ENCODE assay signal across 9 cellular contexts in genomic region chr4:145719752-145720624, GRCh38. TPM values are rescaled to one million over a fixed set of nuclear protein-coding genes. Genes with fewer than 3 reads are reported as not detected.
A peak's percentile ranks its signal among the peaks of the same experiment; 100 is the strongest.
DNase-seq lines count a peak whose midpoint lies in the region; ATAC-seq and TF ChIP-seq lines count a peak whose summit lies in the region.
"Had no signal": no experiment of that assay in that cellular context is flagged by ENCODE, and none has a peak within 500 bp of the region (broad histone marks: within the 10 kb centered on the region; RNA-seq: fewer than 3 reads in every experiment).

No MANE protein-coding gene starts in this region.

- TF ChIP-seq CTCF in prostate gland (IDR thresholded peaks at IDR 0.05) (no peak), MCF 10A (IDR thresholded peaks at IDR 0.05; ENCODE audit: unreplicated experiment) (no peak)

- peak overlapping the region; percentile 38 for H3K4me2 ChIP-seq in Karpas-422 (ENCODE audit: low read depth, low read length, poor library complexity, severe bottlenecking)

- H2AFZ ChIP-seq in Karpas-422 (ENCODE audit: low read length): no peak overlapping the region

- H3K4me3 ChIP-seq in Karpas-422 (ENCODE audit: low read length) (no peak overlapping the region), prostate gland (no peak overlapping the region)
- no peak overlapping the region for H3K4me3 ChIP-seq in naive thymus-derived CD4-positive, alpha-beta T cell (ENCODE audit: low read length)

- no peaks in the 10 kb centered on the region for H3K9me2 ChIP-seq in Karpas-422 (replicated peaks; ENCODE audit: insufficient read depth, low read length)

- H3K27ac ChIP-seq in Karpas-422 (ENCODE audit: low read length) (no peak overlapping the region), prostate gland (peak overlapping the region in 1 of 2 donors; percentile 38)
- H3K27ac ChIP-seq in naive thymus-derived CD4-positive, alpha-beta T cell (ENCODE audit: low read depth, low read length): no peak overlapping the region

- H3K27me3 ChIP-seq in Karpas-422 (ENCODE audit: low read length) (peaks cover 2% of the 10 kb centered on the region; the same call in 1 of the 2 replicates), prostate gland (replicated peaks; ENCODE audit: insufficient read depth) (no peaks in the 10 kb centered on the region)
- H3K27me3 ChIP-seq in naive thymus-derived CD4-positive, alpha-beta T cell (ENCODE audit: control insufficient read depth in 2 of 2, insufficient read depth in 2 of 2, low read length in 2 of 2): no peaks in the 10 kb centered on the region

- CTCF ChIA-PET in naive thymus-derived CD4-positive, alpha-beta T cell (lab: Charles Lee): no interaction called here
- CTCF ChIA-PET in MCF 10A (lab: Yijun Ruan, JAX): interaction anchor here (0.7 kb wide), 1 partner anchor 494 kb away, joined by 3 read pairs; no protein-coding TSS in a partner anchor

- H3K79me2 ChIP-seq in Karpas-422 (ENCODE audit: low read length): no peaks in the 10 kb centered on the region

- DNase-seq in Karpas-422 (no peak), NCI-H1694 (lab: John Stamatoyannopoulos, UW) (no peak), prostate gland (ENCODE audit: low spot score) (no peak), MCF 10A (ENCODE audit: unreplicated experiment) (no peak), posterior cingulate gyrus (no peak)
- DNase-seq in naive thymus-derived CD4-positive, alpha-beta T cell: peak in 1 of 9 donors; percentile 40
- DNase-seq: NCI-H2029 treated with DMSO at 0.1 percent for 48 hours had no signal

- WGBS in prostate gland: 68% methylated on average over 10 of the region's 10 CpGs

- H4K20me1 ChIP-seq in Karpas-422 (ENCODE audit: insufficient read depth, low read depth, low read length): no peaks in the 10 kb centered on the region

- POLR2A ChIA-PET in naive thymus-derived CD4-positive, alpha-beta T cell (lab: Charles Lee): no interaction called here
- POLR2A ChIA-PET in MCF 10A (lab: Yijun Ruan, JAX): interaction anchor here (0.6 kb wide), 1 partner anchor 16 kb away, joined by 5 read pairs; no protein-coding TSS in a partner anchor

- TF ChIP-seq POLR2A in prostate gland (IDR thresholded peaks at IDR 0.05): no peak

- peak overlapping the region in 1 of 9 donors; percentile 7 for H3K27ac Mint-ChIP-seq in naive thymus-derived CD4-positive, alpha-beta T cell
- no peak overlapping the region for H3K27ac Mint-ChIP-seq in MCF 10A (ENCODE audit: low read depth, unreplicated experiment)

- H3K9ac ChIP-seq in Karpas-422 (ENCODE audit: low read length): no peak overlapping the region

- intact Hi-C loops in naive thymus-derived CD4-positive, alpha-beta T cell (cut with micrococcal nuclease): no loop called here
- intact Hi-C loops in prostate gland (cut with DNase I): no loop called here
- intact Hi-C loops in MCF 10A (cut with micrococcal nuclease): no loop called here
- intact Hi-C loops in posterior cingulate gyrus (cut with DNase I): no loop called here

- H3K4me1 ChIP-seq in Karpas-422 (ENCODE audit: low read length) (0 out of 2 replicates have a peak, but pooled peaks cover 2% of the 10 kb centered on the region), prostate gland (replicated peaks) (peaks cover 6% of the 10 kb centered on the region)
- H3K4me1 ChIP-seq in naive thymus-derived CD4-positive, alpha-beta T cell (ENCODE audit: control insufficient read depth in 2 of 2, insufficient read depth in 2 of 2, low read length in 2 of 2): no peaks in the 10 kb centered on the region

- H3K36me3 Mint-ChIP-seq in naive thymus-derived CD4-positive, alpha-beta T cell: peaks cover 0 to 9% (median 0%) of the 10 kb centered on the region in 5 donors
- no peaks in the 10 kb centered on the region for H3K36me3 Mint-ChIP-seq in MCF 10A (ENCODE audit: insufficient read depth, unreplicated experiment)

- no TSS peak for BruUV-seq in MCF 10A (replicated peaks; lab: Mats Ljungman, UMichigan)

- H3K4me3 Mint-ChIP-seq in naive thymus-derived CD4-positive, alpha-beta T cell: peak overlapping the region in 1 of 10 donors; percentile 68
- no peak overlapping the region for H3K4me3 Mint-ChIP-seq in MCF 10A (ENCODE audit: unreplicated experiment)

- no peaks in the 10 kb centered on the region for H3K36me3 ChIP-seq in Karpas-422 (ENCODE audit: insufficient read depth, low read length)
- no peaks in the 10 kb centered on the region for H3K36me3 ChIP-seq in naive thymus-derived CD4-positive, alpha-beta T cell (ENCODE audit: control insufficient read depth in 2 of 3, insufficient read depth in 3 of 3, low read length in 3 of 3)
- H3K36me3 ChIP-seq in prostate gland: no peaks in the 10 kb centered on the region

- peaks cover 0 to 15% (median 6%) of the 10 kb centered on the region in 7 donors for H3K4me1 Mint-ChIP-seq in naive thymus-derived CD4-positive, alpha-beta T cell
- peaks cover 7% of the 10 kb centered on the region for H3K4me1 Mint-ChIP-seq in MCF 10A (ENCODE audit: insufficient read depth, unreplicated experiment)

- peaks cover 0 to 8% (median 0%) of the 10 kb centered on the region in 11 donors for H3K9me3 Mint-ChIP-seq in naive thymus-derived CD4-positive, alpha-beta T cell
- no peaks in the 10 kb centered on the region for H3K9me3 Mint-ChIP-seq in MCF 10A (ENCODE audit: unreplicated experiment)

- no peaks in the 10 kb centered on the region for H3K9me3 ChIP-seq in Karpas-422 (ENCODE audit: low read length)
- no peaks in the 10 kb centered on the region for H3K9me3 ChIP-seq in naive thymus-derived CD4-positive, alpha-beta T cell (ENCODE audit: control insufficient read depth in 2 of 3, low read length in 3 of 3)
- H3K9me3 ChIP-seq in prostate gland: no peaks in the 10 kb centered on the region

- H3K27me3 Mint-ChIP-seq in naive thymus-derived CD4-positive, alpha-beta T cell: peaks cover 8 to 43% (median 19%) of the 10 kb centered on the region in 5 donors
- H3K27me3 Mint-ChIP-seq in MCF 10A (ENCODE audit: insufficient read depth, unreplicated experiment): no peaks in the 10 kb centered on the region

- peak; percentile 70 for ATAC-seq in GM18499 (IDR thresholded peaks at IDR 0.05; ENCODE audit: insufficient read depth, unreplicated experiment)
- peak; percentile 77 for ATAC-seq in GM21576 (IDR thresholded peaks at IDR 0.05; ENCODE audit: unreplicated experiment)
- ATAC-seq in naive thymus-derived CD4-positive, alpha-beta T cell: peak; percentile 38

RNA-seq across cellular contexts. Expression of gene C4orf51, which starts 40.0 kb away (rescaled TPM):
- not detected in 2 replicates for total RNA-seq in Karpas-422 (2014; rRNA removed; shearing (Covaris generic); ENCODE audit: low replicate concordance)
- total RNA-seq in naive thymus-derived CD4-positive, alpha-beta T cell: not detected
- not detected for polyA plus RNA-seq in naive thymus-derived CD4-positive, alpha-beta T cell
- total RNA-seq in prostate gland: not detected
- not detected in 2 replicates for total RNA-seq in MCF 10A (2022)
